Comparison of ENCODE assay signal across 18 cellular contexts in the genomic region with DNA sequence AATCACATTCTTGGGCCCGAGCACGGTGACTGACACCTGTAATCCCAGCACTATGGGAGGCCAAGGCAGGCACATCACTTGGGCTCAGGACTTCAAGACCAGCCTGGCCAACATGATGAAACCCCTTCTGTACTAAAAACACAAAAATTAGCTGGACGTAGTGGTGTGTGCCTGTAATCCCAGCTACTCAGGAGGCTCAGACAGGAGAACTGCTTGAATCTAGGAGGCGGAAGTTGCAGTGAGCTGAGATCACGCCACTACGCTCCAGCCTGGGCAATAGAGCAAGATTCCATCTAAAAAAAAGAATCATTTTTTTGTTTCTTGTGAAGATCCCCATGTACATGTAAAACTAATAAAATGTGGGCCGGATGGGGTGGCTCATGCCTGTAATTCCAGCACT. TPM values are rescaled to one million over a fixed set of nuclear protein-coding genes. Genes with fewer than 3 reads are reported as not detected.
DNase-seq lines count a peak whose midpoint lies in the region; ATAC-seq, FAIRE-seq and TF ChIP-seq lines count a peak whose summit lies in the region.
"Had no signal": no experiment of that assay in that cellular context is flagged by ENCODE, and none has a peak within 500 bp of the region (broad histone marks: within the 10 kb centered on the region; RNA-seq: fewer than 3 reads in every experiment).

No MANE protein-coding gene starts in this region.

- 80 to 88% methylated on average over 7 of the region's 7 CpGs for WGBS in mesodermal cell (ENCODE audit: insufficient coverage in 2 of 2), 2 experiments
- 98% methylated on average over 7 of the region's 7 CpGs for WGBS in thymus

- H3K27me3 ChIP-seq in left ventricle myocardium inferior (ENCODE audit: low read depth), result no peaks in the 10 kb centered on the region
- H3K27me3 ChIP-seq in thymus (ENCODE audit: control insufficient read depth, insufficient read depth), result no peaks in the 10 kb centered on the region
- H3K27me3 ChIP-seq: tibial nerve had no signal

- H3K4me3 ChIP-seq in left ventricle myocardium inferior (no peak overlapping the region), mesodermal cell (ENCODE audit: extremely low read depth, insufficient read depth, low read length, poor library complexity, severe bottlenecking) (no peak overlapping the region), thymus (ENCODE audit: low read length) (no peak overlapping the region)
- H3K4me3 ChIP-seq: GM23338, tibial nerve had no signal

- peak overlapping the region; percentile 93 for H3K27ac Mint-ChIP-seq in T-helper 17 cell
- H3K27ac Mint-ChIP-seq: activated naive CD4-positive, alpha-beta T cell treated with anti-CD3 and anti-CD28 coated beads, Interleukin-2, amount 50 U/mL, for 72 hours; GM23338 had no signal

- FAIRE-seq in RCC 7860 (lab: Jason Lieb, UNC), result no peak

- H3K9me3 ChIP-seq in left ventricle myocardium inferior (replicated peaks), result no peaks in the 10 kb centered on the region
- peaks cover 2% of the 10 kb centered on the region for H3K9me3 ChIP-seq in T-helper 17 cell (ENCODE audit: control insufficient read depth, low read length, poor library complexity, severe bottlenecking)
- H3K9me3 ChIP-seq in mesodermal cell (ENCODE audit: control insufficient read depth, low read length), result no peaks in the 10 kb centered on the region
- H3K9me3 ChIP-seq in thymus (ENCODE audit: control insufficient read depth), result no peaks in the 10 kb centered on the region
- H3K9me3 ChIP-seq: tibial nerve had no signal

- H3K4me3 Mint-ChIP-seq in T-helper 17 cell, result peak overlapping the region; percentile 73
- H3K4me3 Mint-ChIP-seq: GM23338 had no signal

- peaks cover 22% of the 10 kb centered on the region for H3K4me1 ChIP-seq in left ventricle myocardium inferior
- H3K4me1 ChIP-seq in mesodermal cell (ENCODE audit: control insufficient read depth, insufficient read depth, low read length, poor library complexity, severe bottlenecking), result peaks cover 3% of the 10 kb centered on the region
- peaks cover 13% of the 10 kb centered on the region for H3K4me1 ChIP-seq in thymus (ENCODE audit: control insufficient read depth, insufficient read depth, low read length)
- H3K4me1 ChIP-seq: tibial nerve had no signal

- H3K36me3 Mint-ChIP-seq in T-helper 17 cell (ENCODE audit: low read depth), result peaks cover 6% of the 10 kb centered on the region

- no peaks in the 10 kb centered on the region for H3K36me3 ChIP-seq in left ventricle myocardium inferior
- no peaks in the 10 kb centered on the region for H3K36me3 ChIP-seq in mesodermal cell (ENCODE audit: control insufficient read depth, insufficient read depth, low read length)
- no peaks in the 10 kb centered on the region for H3K36me3 ChIP-seq in thymus (ENCODE audit: control insufficient read depth, insufficient read depth)
- H3K36me3 ChIP-seq: tibial nerve had no signal

- no peak for TF ChIP-seq CTCF in left ventricle myocardium inferior (IDR thresholded peaks at IDR 0.05; ENCODE audit: borderline replicate concordance)

- no peak for DNase-seq in left ventricle myocardium inferior
- DNase-seq in Right ventricle myocardium superior, result no peak
- DNase-seq in T-helper 17 cell, result no peak
- no peak for DNase-seq in RCC 7860 (ENCODE audit: low spot score)
- DNase-seq: activated CD4-positive, alpha-beta T cell treated with anti-CD3 and anti-CD28 coated beads, Interleukin-2, amount 50 U/mL, for 48 hours; DMS79 treated with DMSO at 0.1 percent for 48 hours; MM.1S; NCI-H187; NCI-H748 treated with DMSO at 0.1 percent for 48 hours; SHP77 treated with DMSO at 0.1 percent for 48 hours; stimulated activated naive CD4-positive, alpha-beta T cell had no signal

- no peak for ATAC-seq in Right ventricle myocardium superior (ENCODE audit: poor library complexity)
- no peak for ATAC-seq in T-helper 17 cell
- no peak for ATAC-seq in HG02571 (IDR thresholded peaks at IDR 0.05; ENCODE audit: unreplicated experiment)
- ATAC-seq in GM21619 (IDR thresholded peaks at IDR 0.05; ENCODE audit: unreplicated experiment), result no peak
- ATAC-seq: GM23338 had no signal

- H3K27me3 Mint-ChIP-seq in T-helper 17 cell, result no peaks in the 10 kb centered on the region

- intact Hi-C loops in left ventricle myocardium inferior (cut with micrococcal nuclease) (no loop called here), Right ventricle myocardium superior (cut with DNase I) (no loop called here)

- peaks cover 25% of the 10 kb centered on the region for H3K4me1 Mint-ChIP-seq in T-helper 17 cell
- H3K4me1 Mint-ChIP-seq: GM23338 had no signal

- peak overlapping the region; percentile 77 for H3K27ac ChIP-seq in left ventricle myocardium inferior (replicated peaks)
- peak overlapping the region; percentile 25 for H3K27ac ChIP-seq in mesodermal cell (ENCODE audit: low read depth, low read length, severe bottlenecking)
- peak overlapping the region; percentile 42 for H3K27ac ChIP-seq in thymus (ENCODE audit: low read depth)
- H3K27ac ChIP-seq: tibial nerve had no signal

RNA-seq across cellular contexts. Expression of gene ATF7IP2, which starts 53.1 kb away (rescaled TPM):
- total RNA-seq in left ventricle myocardium inferior, result 53.6 TPM
- 35.5 TPM for total RNA-seq in Right ventricle myocardium superior
- total RNA-seq in T-helper 17 cell, result 10 to 100 TPM; 84.6 to 86.7 TPM
- polyA plus RNA-seq in mesodermal cell (2013, experiment 1 of 2), result 8.6 TPM
- 18.3 TPM for polyA plus RNA-seq in mesodermal cell (2013, experiment 2 of 2)
- polyA plus RNA-seq in thymus, result 73.8 TPM

Comparison
In these comparisons a context has a peak if more than half of its experiments do, and no peak if none do; other contexts are left out.
1. H3K27ac ChIP-seq: peak in every context shown above with its lines; median percentile 77 in left ventricle myocardium inferior; 42 in thymus; 25 in mesodermal cell.